In genomic region chr4:107937040-107937439, GRCh38 we compare ENCODE assay signal across 18 cellular contexts. TPM values are rescaled to one million over a fixed set of nuclear protein-coding genes. Genes with fewer than 3 reads are reported as not detected.
DNase-seq lines count a peak whose midpoint lies in the region; ATAC-seq lines count a peak whose summit lies in the region.
"Had no signal": no experiment of that assay in that cellular context is flagged by ENCODE, and none has a peak within 500 bp of the region (broad histone marks: within the 10 kb centered on the region; RNA-seq: fewer than 3 reads in every experiment).

No MANE protein-coding gene starts in this region.

- H3K27ac Mint-ChIP-seq in activated CD4-positive, alpha-beta memory T cell treated with anti-CD3 and anti-CD28 coated beads, Interleukin-2, amount 10 ng/mL, durations not matched to agents 7 days and 5 days, result no peak overlapping the region
- no peak overlapping the region for H3K27ac Mint-ChIP-seq in activated CD4-positive, alpha-beta memory T cell treated with anti-CD3 and anti-CD28 coated beads for 36 hours
- H3K27ac Mint-ChIP-seq in naive B cell, result peak overlapping the region; percentile 67 to 95 (median 84)
- H3K27ac Mint-ChIP-seq: activated naive CD4-positive, alpha-beta T cell treated with anti-CD3 and anti-CD28 coated beads for 36 hours; effector memory CD8-positive, alpha-beta T cell; stimulated activated effector memory CD8-positive, alpha-beta T cell treated with anti-CD3 and anti-CD28 coated beads, Interleukin-12 subunit alpha, Interleukin-12 subunit beta, amount 100 ng/mL, for 72 hours had no signal

- CTCF ChIA-PET in activated CD4-positive, alpha-beta memory T cell treated with anti-CD3 and anti-CD28 coated beads, Interleukin-2, amount 10 ng/mL, durations not matched to agents 7 days and 5 days (lab: Charles Lee), result no interaction called here
- CTCF ChIA-PET in activated CD4-positive, alpha-beta memory T cell treated with anti-CD3 and anti-CD28 coated beads for 36 hours (lab: Charles Lee), result no interaction called here

- peaks cover 2% of the 10 kb centered on the region for H3K36me3 Mint-ChIP-seq in activated CD4-positive, alpha-beta memory T cell treated with anti-CD3 and anti-CD28 coated beads, Interleukin-2, amount 10 ng/mL, durations not matched to agents 7 days and 5 days (ENCODE audit: low read depth)
- H3K36me3 Mint-ChIP-seq in activated CD4-positive, alpha-beta memory T cell treated with anti-CD3 and anti-CD28 coated beads for 36 hours, result peaks cover 5% of the 10 kb centered on the region
- H3K36me3 Mint-ChIP-seq in naive B cell, result peaks cover 7% of the 10 kb centered on the region in 2 donors

- DNase-seq in activated CD4-positive, alpha-beta memory T cell treated with anti-CD3 and anti-CD28 coated beads, Interleukin-2, amount 10 ng/mL, durations not matched to agents 7 days and 5 days, result no peak
- DNase-seq in activated CD4-positive, alpha-beta memory T cell treated with anti-CD3 and anti-CD28 coated beads for 36 hours, result no peak
- DNase-seq in naive B cell (peak; percentile 32), glomerular visceral epithelial cell (ENCODE audit: extremely low spot score) (no peak), NCI-H1092 treated with DMSO at 0.1 percent for 48 hours (lab: John Stamatoyannopoulos, UW) (no peak), NCI-H524 (lab: John Stamatoyannopoulos, UW) (no peak)
- DNase-seq: activated CD4-positive, CD25-positive, alpha-beta regulatory T cell treated with anti-CD3 and anti-CD28 coated beads, Interleukin-2, amount 50 U/mL, for 72 hours; activated naive CD4-positive, alpha-beta T cell treated with anti-CD3 and anti-CD28 coated beads for 36 hours; effector memory CD8-positive, alpha-beta T cell; GM23248; heart right ventricle; immature natural killer cell; Kasumi-1; NCI-H1436; nucleus accumbens had no signal

- no peaks in the 10 kb centered on the region for H3K9me3 Mint-ChIP-seq in activated CD4-positive, alpha-beta memory T cell treated with anti-CD3 and anti-CD28 coated beads, Interleukin-2, amount 10 ng/mL, durations not matched to agents 7 days and 5 days
- no peaks in the 10 kb centered on the region for H3K9me3 Mint-ChIP-seq in activated CD4-positive, alpha-beta memory T cell treated with anti-CD3 and anti-CD28 coated beads for 36 hours
- no peaks in the 10 kb centered on the region for H3K9me3 Mint-ChIP-seq in naive B cell
- H3K9me3 Mint-ChIP-seq: activated naive CD4-positive, alpha-beta T cell treated with anti-CD3 and anti-CD28 coated beads for 36 hours; effector memory CD8-positive, alpha-beta T cell; immature natural killer cell; stimulated activated effector memory CD8-positive, alpha-beta T cell treated with anti-CD3 and anti-CD28 coated beads, Interleukin-12 subunit alpha, Interleukin-12 subunit beta, amount 100 ng/mL, for 72 hours had no signal

- POLR2A ChIA-PET in activated CD4-positive, alpha-beta memory T cell treated with anti-CD3 and anti-CD28 coated beads, Interleukin-2, amount 10 ng/mL, durations not matched to agents 7 days and 5 days (lab: Charles Lee), result no interaction called here
- POLR2A ChIA-PET in activated CD4-positive, alpha-beta memory T cell treated with anti-CD3 and anti-CD28 coated beads for 36 hours (lab: Charles Lee), result no interaction called here

- H3K4me3 Mint-ChIP-seq in activated CD4-positive, alpha-beta memory T cell treated with anti-CD3 and anti-CD28 coated beads, Interleukin-2, amount 10 ng/mL, durations not matched to agents 7 days and 5 days, result peak overlapping the region; percentile 14
- no peak overlapping the region for H3K4me3 Mint-ChIP-seq in activated CD4-positive, alpha-beta memory T cell treated with anti-CD3 and anti-CD28 coated beads for 36 hours
- peak overlapping the region; percentile 2 to 69 (median 36) for H3K4me3 Mint-ChIP-seq in naive B cell
- H3K4me3 Mint-ChIP-seq: activated naive CD4-positive, alpha-beta T cell treated with anti-CD3 and anti-CD28 coated beads for 36 hours; effector memory CD8-positive, alpha-beta T cell; immature natural killer cell; stimulated activated effector memory CD8-positive, alpha-beta T cell treated with anti-CD3 and anti-CD28 coated beads, Interleukin-12 subunit alpha, Interleukin-12 subunit beta, amount 100 ng/mL, for 72 hours had no signal

- peaks cover 11% of the 10 kb centered on the region for H3K4me1 Mint-ChIP-seq in activated CD4-positive, alpha-beta memory T cell treated with anti-CD3 and anti-CD28 coated beads, Interleukin-2, amount 10 ng/mL, durations not matched to agents 7 days and 5 days
- peaks cover 16% of the 10 kb centered on the region for H3K4me1 Mint-ChIP-seq in activated CD4-positive, alpha-beta memory T cell treated with anti-CD3 and anti-CD28 coated beads for 36 hours (ENCODE audit: low read depth)
- peaks cover 40 to 49% (median 47%) of the 10 kb centered on the region in 3 donors for H3K4me1 Mint-ChIP-seq in naive B cell

- intact Hi-C loops in activated CD4-positive, alpha-beta memory T cell treated with anti-CD3 and anti-CD28 coated beads for 36 hours (cut with micrococcal nuclease), result no loop called here

- peak; percentile 42 for ATAC-seq in GM19452 (IDR thresholded peaks at IDR 0.05; ENCODE audit: unreplicated experiment)
- ATAC-seq in HG03159 (IDR thresholded peaks at IDR 0.05; ENCODE audit: unreplicated experiment), result peak; percentile 57
- ATAC-seq in naive B cell (ENCODE audit: low read depth in 2 of 2), result peak; percentile 75 to 79
- ATAC-seq: effector memory CD8-positive, alpha-beta T cell; heart right ventricle; stimulated activated effector memory CD8-positive, alpha-beta T cell treated with anti-CD3 and anti-CD28 coated beads, Interleukin-12 subunit alpha, Interleukin-12 subunit beta, amount 100 ng/mL, for 72 hours had no signal

- peaks cover 2% of the 10 kb centered on the region for H3K27me3 Mint-ChIP-seq in activated CD4-positive, alpha-beta memory T cell treated with anti-CD3 and anti-CD28 coated beads, Interleukin-2, amount 10 ng/mL, durations not matched to agents 7 days and 5 days
- H3K27me3 Mint-ChIP-seq in activated CD4-positive, alpha-beta memory T cell treated with anti-CD3 and anti-CD28 coated beads for 36 hours, result no peaks in the 10 kb centered on the region
- H3K27me3 Mint-ChIP-seq in naive B cell, result no peaks in the 10 kb centered on the region
- H3K27me3 Mint-ChIP-seq: effector memory CD8-positive, alpha-beta T cell had no signal

RNA-seq across cellular contexts. Expression of gene CYP2U1, which starts 5.7 kb away (rescaled TPM):
- total RNA-seq in activated CD4-positive, alpha-beta memory T cell treated with anti-CD3 and anti-CD28 coated beads, Interleukin-2, amount 10 ng/mL, durations not matched to agents 7 days and 5 days, result 1 to 10 TPM; 1.4 to 1.6 TPM
- total RNA-seq in activated CD4-positive, alpha-beta memory T cell treated with anti-CD3 and anti-CD28 coated beads for 36 hours, result 1 to 10 TPM; 1.2 to 1.5 TPM
- 10 to 100 TPM; 11.3 to 25.6 (median 14.6) TPM for polyA plus RNA-seq in naive B cell (ENCODE audit: low read depth in 6 of 6)

RNA-seq across cellular contexts. Expression of gene HADH, which starts 52.6 kb away (rescaled TPM):
- total RNA-seq in activated CD4-positive, alpha-beta memory T cell treated with anti-CD3 and anti-CD28 coated beads, Interleukin-2, amount 10 ng/mL, durations not matched to agents 7 days and 5 days, result 10 to 100 TPM; 38.0 to 38.6 TPM
- 10 to 100 TPM; 49.0 to 50.6 TPM for total RNA-seq in activated CD4-positive, alpha-beta memory T cell treated with anti-CD3 and anti-CD28 coated beads for 36 hours
- polyA plus RNA-seq in naive B cell (ENCODE audit: low read depth in 6 of 6), result 10 to 100 TPM; 35.1 to 57.5 (median 51.2) TPM

Comparison
In these comparisons a context has a peak if more than half of its experiments do, and no peak if none do; other contexts are left out.
1. H3K27ac Mint-ChIP-seq: peak in naive B cell (6 of 6); none in activated CD4-positive, alpha-beta memory T cell treated with anti-CD3 and anti-CD28 coated beads, Interleukin-2, amount 10 ng/mL, durations not matched to agents 7 days and 5 days (single experiment) and activated CD4-positive, alpha-beta memory T cell treated with anti-CD3 and anti-CD28 coated beads for 36 hours (single experiment).
2. Peak in every context shown above with its lines, with median percentiles within 50 percentile points of each other: ATAC-seq.